Comparison of ENCODE assay signal across 27 cellular contexts in genomic region chr2:162518894-162519293, GRCh38.
"Had no signal": no experiment of that assay in that cellular context is flagged by ENCODE, and none has a peak within 500 bp of the region (broad histone marks: within the 10 kb centered on the region; RNA-seq: fewer than 3 reads in every experiment).

No MANE protein-coding gene starts in this region.

- FAIRE-seq: urothelium cell line had no signal

- H3K27me3 ChIP-seq: stomach, suprapubic skin, testis, thyroid gland, tibial artery, tibial nerve, transverse colon, upper lobe of left lung, upper lobe of right lung, uterus, vagina had no signal

- DNase-seq: stimulated activated CD4-positive, alpha-beta T cell treated with anti-CD3 and anti-CD28 coated beads, Interleukin-2, amount 100 ng/mL, for 48 hours; stimulated activated CD4-positive, alpha-beta T cell treated with anti-CD3 and anti-CD28 coated beads, Interleukin-4, amount 100 ng/mL, for 1 hour; stimulated activated CD4-positive, alpha-beta T cell treated with anti-CD3 and anti-CD28 coated beads, Interleukin-4, amount 100 ng/mL, for 24 hours; stimulated activated CD4-positive, alpha-beta T cell treated with anti-CD3 and anti-CD28 coated beads, Interleukin-4, amount 100 ng/mL, for 4 hours; stimulated activated CD8-positive, alpha-beta memory T cell treated with anti-CD3 and anti-CD28 coated beads, Interleukin-4, amount 100 ng/mL, for 48 hours; stimulated activated naive B cell treated with anti-CD40 and anti-IgM and Interleukin-4, amounts not matched to agents 10 μg/mL and 1 μg/mL and 100 μg/mL, for 72 hours; stimulated activated naive CD4-positive, alpha-beta T cell; stimulated activated naive CD4-positive, alpha-beta T cell treated with Interleukin-2 at 50 U/mL for 16 hours; stimulated activated naive CD8-positive, alpha-beta T cell treated with anti-CD3 and anti-CD28 coated beads, Interleukin-15, amount 100 ng/mL, for 72 hours; stimulated activated naive CD8-positive, alpha-beta T cell treated with anti-CD3 and anti-CD28 coated beads, Interleukin-15, Interleukin-2, amounts not matched to agents 100 U/mL and 50 U/mL, for 24 hours; stomach; substantia nigra; testis; thyroid gland; tibial artery; transverse colon; trophoblast cell; upper lobe of left lung; upper lobe of right lung; uterus had no signal

- H3K4me3 ChIP-seq: stomach, suprapubic skin, testis, thoracic aorta, thyroid gland, tibial artery, tibial nerve, transverse colon, upper lobe of left lung, upper lobe of right lung, uterus, vagina had no signal

- ATAC-seq: stimulated activated effector memory CD8-positive, alpha-beta T cell treated with anti-CD3 and anti-CD28 coated beads, Interleukin-12 subunit alpha, Interleukin-12 subunit beta, amount 100 ng/mL, for 72 hours; stimulated activated memory B cell treated with anti-CD40 and anti-IgM and Interleukin-4, amounts not matched to agents 10 μg/mL and 1 μg/mL and 100 μg/mL, for 72 hours; stimulated activated naive B cell treated with anti-CD40 and anti-IgM and Interleukin-4, amounts not matched to agents 10 μg/mL and 1 μg/mL and 100 μg/mL, for 72 hours; stimulated activated naive CD8-positive, alpha-beta T cell treated with anti-CD3 and anti-CD28 coated beads, Interleukin-15, amount 100 ng/mL, for 72 hours; stimulated activated naive CD8-positive, alpha-beta T cell treated with anti-CD3 and anti-CD28 coated beads, Interleukin-15, Interleukin-2, amounts not matched to agents 100 U/mL and 50 U/mL, for 24 hours; upper lobe of right lung had no signal

- H3K36me3 ChIP-seq: stomach, suprapubic skin, thoracic aorta, thyroid gland, tibial artery, tibial nerve, transverse colon, upper lobe of left lung, upper lobe of right lung, uterus, vagina had no signal

- H3K4me1 ChIP-seq: stomach, suprapubic skin, testis, thyroid gland, tibial artery, tibial nerve, transverse colon, upper lobe of left lung, upper lobe of right lung, uterus, vagina had no signal

- H3K9me3 ChIP-seq: stomach, suprapubic skin, testis, thoracic aorta, thyroid gland, tibial artery, transverse colon, upper lobe of left lung, upper lobe of right lung, uterus, vagina had no signal

- H3K27ac ChIP-seq: stomach, suprapubic skin, testis, thoracic aorta, thyroid gland, tibial artery, tibial nerve, transverse colon, upper lobe of left lung, upper lobe of right lung, uterus, vagina had no signal
